In the genomic region with DNA sequence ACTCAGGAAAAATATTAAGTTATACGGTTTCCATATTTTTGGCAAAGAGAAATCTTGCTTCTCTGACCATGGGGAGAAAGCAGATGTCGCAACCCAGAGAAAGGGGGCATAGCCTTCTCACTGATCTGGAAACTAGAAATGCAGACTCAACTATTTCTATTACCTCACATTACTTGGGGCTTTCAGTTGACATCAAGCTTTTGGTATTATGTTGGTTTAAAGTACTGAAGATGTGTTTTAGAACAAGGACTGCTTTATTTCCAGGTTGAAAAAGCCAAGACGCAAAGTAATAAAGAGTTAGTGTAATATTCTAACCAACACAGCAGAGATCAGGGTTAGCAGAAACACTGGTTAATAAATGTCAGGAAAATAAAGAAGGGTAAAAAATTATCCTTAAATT, we compare ENCODE assay signal across 22 cellular contexts. TPM values are rescaled to one million over a fixed set of nuclear protein-coding genes. Genes with fewer than 3 reads are reported as not detected.
DNase-seq lines count a peak whose midpoint lies in the region; ATAC-seq, FAIRE-seq and TF ChIP-seq lines count a peak whose summit lies in the region.
"Had no signal": no experiment of that assay in that cellular context is flagged by ENCODE, and none has a peak within 500 bp of the region (broad histone marks: within the 10 kb centered on the region; RNA-seq: fewer than 3 reads in every experiment).

No MANE protein-coding gene starts in this region.

- H3K4me3 ChIP-seq in pancreas (no peak overlapping the region), psoas muscle (no peak overlapping the region)
- H3K4me3 ChIP-seq: BLaER1, neural progenitor cell, PC-9 had no signal

- FAIRE-seq in pancreas (lab: Jason Lieb, UNC), result peak; percentile 73
- FAIRE-seq: bronchial epithelial cell, GM12891 had no signal

- ATAC-seq in pancreas (no peak), GM19452 (IDR thresholded peaks at IDR 0.05; ENCODE audit: unreplicated experiment) (no peak), psoas muscle (no peak)
- ATAC-seq: activated naive CD8-positive, alpha-beta T cell treated with anti-CD3 and anti-CD28 coated beads, Interleukin-2, amount 50 U/mL, for 24 hours had no signal

- H3K27ac ChIP-seq in pancreas (no peak overlapping the region), psoas muscle (no peak overlapping the region)
- H3K27ac ChIP-seq: 22Rv1, BLaER1, neural progenitor cell, PC-9 had no signal

- peak; percentile 3 for DNase-seq in SIG-M5 treated with dmso at 0.1 percent for 504 hours (lab: John Stamatoyannopoulos, UW; ENCODE audit: unreplicated experiment)
- DNase-seq in SIG-M5 (lab: John Stamatoyannopoulos, UW), result no peak
- DNase-seq in fibroblast of peridontal ligament (ENCODE audit: extremely low read depth), result peak; percentile 77
- no peak for DNase-seq in pancreas
- DNase-seq in stimulated activated naive CD4-positive, alpha-beta T cell treated with Interleukin-2 at 50 U/mL for 16 hours (lab: John Stamatoyannopoulos, UW), result no peak
- no peak for DNase-seq in GM10248 (ENCODE audit: extremely low spot score)
- no peak for DNase-seq in psoas muscle
- DNase-seq: activated CD4-positive, CD25-positive, alpha-beta regulatory T cell treated with anti-CD3 and anti-CD28 coated beads, Interleukin-2, amount 50 U/mL, for 72 hours; activated naive CD8-positive, alpha-beta T cell treated with anti-CD3 and anti-CD28 coated beads, Interleukin-2, amount 50 U/mL, for 24 hours; GDM1; Kasumi-1; NCI-H1417 treated with DMSO at 0.1 percent for 48 hours; NCI-H82; PC-9; SK-N-SH; stimulated activated CD4-positive, alpha-beta T cell treated with anti-CD3 and anti-CD28 coated beads, Interleukin-1b, Interleukin-23, amount 100 ng/mL, for 48 hours had no signal

- CTCF ChIA-PET in GM10248 (lab: Yijun Ruan, JAX), result no interaction called here

- H3K9me3 ChIP-seq in pancreas, result no peaks in the 10 kb centered on the region
- no peaks in the 10 kb centered on the region for H3K9me3 ChIP-seq in psoas muscle
- H3K9me3 ChIP-seq: BLaER1 had no signal

- TF ChIP-seq CTCF in pancreas (IDR thresholded peaks at IDR 0.05) (no peak), GM10248 (IDR thresholded peaks at IDR 0.05; ENCODE audit: control extremely low read depth, extremely low read depth, low read depth, missing control alignments) (no peak), psoas muscle (IDR thresholded peaks at IDR 0.05) (no peak)

- no peaks in the 10 kb centered on the region for H3K36me3 ChIP-seq in pancreas
- H3K36me3 ChIP-seq in psoas muscle (ENCODE audit: insufficient read depth in 1 of 2, low read depth in 1 of 2), result no peaks in the 10 kb centered on the region

- H3K27me3 ChIP-seq in pancreas, result no peaks in the 10 kb centered on the region
- H3K27me3 ChIP-seq in psoas muscle (ENCODE audit: insufficient read depth in 3 of 3, low read length in 2 of 3), result no peaks in the 10 kb centered on the region
- H3K27me3 ChIP-seq: BLaER1, neural progenitor cell had no signal

- 71 to 82% methylated on average over 3 of the region's 3 CpGs for WGBS in pancreas, 2 donors
- 73 to 83% (median 77%) methylated on average over 3 of the region's 3 CpGs for WGBS in psoas muscle, 3 donors

- intact Hi-C loops in pancreas (cut with DNase I), result no loop called here
- intact Hi-C loops in psoas muscle (cut with DNase I), result no loop called here

- peaks cover 0 to 4% (median 3%) of the 10 kb centered on the region in 3 donors for H3K4me1 ChIP-seq in pancreas
- peaks cover 12% of the 10 kb centered on the region for H3K4me1 ChIP-seq in psoas muscle
- H3K4me1 ChIP-seq: BLaER1 had no signal

- POLR2A ChIA-PET in GM10248 (lab: Yijun Ruan, JAX), result no interaction called here

RNA-seq across cellular contexts. Expression of a gene that starts 26.2 kb away (rescaled TPM):
- total RNA-seq in pancreas (1 to 10 TPM; 5.3 to 7.1 (median 6.6) TPM), psoas muscle (10 to 100 TPM in 1 of 4 donors, 1 to 10 TPM in 3; 8.7 to 13.8 (median 9.9) TPM)
- polyA plus RNA-seq in pancreas (1 to 10 TPM; 3.4 to 7.5 TPM), psoas muscle (10 to 100 TPM in 1 of 3 donors, 1 to 10 TPM in 2; 1.7 to 13.0 (median 8.4) TPM)

RNA-seq across cellular contexts. Expression of a gene that starts 59.6 kb away (rescaled TPM):
- 1 to 10 TPM in 5 of 6 donors, under 1 TPM in 1; 0.60 to 3.1 (median 1.6) TPM for total RNA-seq in pancreas
- 1 to 10 TPM; 2.0 to 2.7 TPM for polyA plus RNA-seq in pancreas
- total RNA-seq in psoas muscle, result 1 to 10 TPM in 1 of 4 donors, under 1 TPM in 3; 0.91 to 1.8 (median 0.94) TPM
- 1 to 10 TPM in 1 of 3 donors, under 1 TPM in 2; 0.74 to 1.1 (median 0.90) TPM for polyA plus RNA-seq in psoas muscle
- total RNA-seq: bronchial epithelial cell, PC-9 had no signal

Comparison
In these comparisons a context has a peak if more than half of its experiments do, and no peak if none do; other contexts are left out.
1. DNase-seq: peak in SIG-M5 treated with dmso at 0.1 percent for 504 hours (single experiment) and fibroblast of peridontal ligament (single experiment); none in SIG-M5 (single experiment), pancreas (0 of 6), stimulated activated naive CD4-positive, alpha-beta T cell treated with Interleukin-2 at 50 U/mL for 16 hours (single experiment), GM10248 (single experiment) and psoas muscle (0 of 2).